Comparison of ENCODE assay signal across 17 cellular contexts in the genomic region with DNA sequence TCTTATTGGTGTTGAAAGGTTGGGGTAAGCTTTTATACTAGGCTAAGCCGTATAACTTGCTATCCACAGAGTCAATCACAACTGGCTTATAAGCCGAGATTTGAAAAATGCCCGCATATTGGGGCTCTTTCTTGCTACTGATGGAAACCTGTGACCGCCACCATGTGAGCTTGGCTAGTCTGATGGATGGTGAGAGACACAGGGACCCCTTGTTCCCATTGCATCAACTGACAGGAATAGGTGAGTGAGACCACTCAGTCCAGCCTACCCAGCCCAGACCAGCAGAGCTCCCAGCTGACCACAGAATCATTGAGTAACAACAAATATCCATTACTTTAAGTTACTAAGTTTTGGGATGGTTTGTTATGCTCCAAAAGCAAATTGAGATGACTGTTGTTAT.
DNase-seq lines count a peak whose midpoint lies in the region; ATAC-seq and TF ChIP-seq lines count a peak whose summit lies in the region.
"Had no signal": no experiment of that assay in that cellular context is flagged by ENCODE, and none has a peak within 500 bp of the region (broad histone marks: within the 10 kb centered on the region; RNA-seq: fewer than 3 reads in every experiment).

No MANE protein-coding gene starts in this region.

- TF ChIP-seq POLR2A in esophagus muscularis mucosa (IDR thresholded peaks at IDR 0.05; ENCODE audit: low read depth), result no peak

- no peaks in the 10 kb centered on the region for H3K9me3 Mint-ChIP-seq in endothelial cell (ENCODE audit: unreplicated experiment)
- H3K9me3 Mint-ChIP-seq: CD4-positive, alpha-beta T cell; CD8-positive, alpha-beta T cell had no signal

- WGBS in esophagus muscularis mucosa, result 96% methylated on average over 4 of the region's 4 CpGs

- no peak overlapping the region for H3K4me3 ChIP-seq in esophagus muscularis mucosa
- H3K4me3 ChIP-seq: BLaER1 had no signal

- no peak overlapping the region for H3K4me3 Mint-ChIP-seq in endothelial cell (ENCODE audit: unreplicated experiment)
- H3K4me3 Mint-ChIP-seq: CD4-positive, alpha-beta T cell; CD8-positive, alpha-beta T cell had no signal

- H3K4me1 ChIP-seq in esophagus muscularis mucosa, result no peaks in the 10 kb centered on the region
- H3K4me1 ChIP-seq: BE2C, BLaER1, Caco-2 had no signal

- TF ChIP-seq CTCF in esophagus muscularis mucosa (IDR thresholded peaks at IDR 0.05) (no peak), endothelial cell (IDR thresholded peaks at IDR 0.05; ENCODE audit: unreplicated experiment) (no peak)

- TF ChIP-seq EP300 in esophagus muscularis mucosa (IDR thresholded peaks at IDR 0.05), result no peak

- DNase-seq in ecto neural progenitor cell (ENCODE audit: low spot score), result peak; percentile 8
- DNase-seq in esophagus muscularis mucosa (ENCODE audit: extremely low spot score), result peak; percentile 87
- peak; percentile 12 for DNase-seq in ureter (ENCODE audit: low spot score)
- no peak for DNase-seq in endothelial cell (ENCODE audit: low spot score)
- DNase-seq: 8988T; ACHN; BE2C; Caco-2; Calu3; CD4-positive, alpha-beta T cell; DMS79 treated with DMSO at 0.1 percent for 48 hours; GF-D8 had no signal

- no peaks in the 10 kb centered on the region for H3K4me1 Mint-ChIP-seq in endothelial cell (ENCODE audit: unreplicated experiment)

- H3K36me3 Mint-ChIP-seq in endothelial cell (ENCODE audit: low read depth, unreplicated experiment), result no peaks in the 10 kb centered on the region
- H3K36me3 Mint-ChIP-seq: CD8-positive, alpha-beta T cell had no signal

- no peak overlapping the region for H3K27ac Mint-ChIP-seq in endothelial cell (ENCODE audit: unreplicated experiment)
- H3K27ac Mint-ChIP-seq: CD4-positive, alpha-beta T cell; CD8-positive, alpha-beta T cell had no signal

- no peaks in the 10 kb centered on the region for H3K27me3 ChIP-seq in esophagus muscularis mucosa
- H3K27me3 ChIP-seq: BE2C, BLaER1 had no signal

- ATAC-seq in GM21381 (IDR thresholded peaks at IDR 0.05; ENCODE audit: unreplicated experiment) (no peak), HG02970 (IDR thresholded peaks at IDR 0.05; ENCODE audit: low FRiP score, unreplicated experiment) (no peak)
- ATAC-seq: CD8-positive, alpha-beta T cell had no signal

- H3K27me3 Mint-ChIP-seq in endothelial cell (ENCODE audit: unreplicated experiment), result no peaks in the 10 kb centered on the region
- H3K27me3 Mint-ChIP-seq: CD4-positive, alpha-beta T cell had no signal

- intact Hi-C loops in esophagus muscularis mucosa (cut with DNase I), result no loop called here

- no peaks in the 10 kb centered on the region for H3K9me3 ChIP-seq in esophagus muscularis mucosa
- H3K9me3 ChIP-seq: BE2C, BLaER1, Caco-2 had no signal

- H3K36me3 ChIP-seq in esophagus muscularis mucosa, result no peaks in the 10 kb centered on the region
- H3K36me3 ChIP-seq: BE2C, BLaER1 had no signal

- no peak overlapping the region for H3K27ac ChIP-seq in esophagus muscularis mucosa (replicated peaks in 1 of 4)
- H3K27ac ChIP-seq: BLaER1, C4-2B had no signal
